Comparison of ENCODE assay signal across 8 cellular contexts in genomic region chr19:2455481-2456300, GRCh38. TPM values are rescaled to one million over a fixed set of nuclear protein-coding genes. Genes with fewer than 3 reads are reported as not detected.
DNase-seq lines count a peak whose midpoint lies in the region; ATAC-seq and TF ChIP-seq lines count a peak whose summit lies in the region.

No MANE protein-coding gene starts in this region.

- H3K4me3 ChIP-seq in BE2C (ENCODE audit: low read depth, low read length) (peak overlapping the region; percentile 91), neutrophil (ENCODE audit: low read depth in 1 of 2, low read length in 1 of 2) (peak overlapping the region; percentile 72 to 79)

- ATAC-seq in GM19351 (IDR thresholded peaks at IDR 0.05; ENCODE audit: unreplicated experiment) (peak; percentile 30), esophagus mucosa (peak; percentile 38), HG02938 (IDR thresholded peaks at IDR 0.05; ENCODE audit: unreplicated experiment) (no peak), HG02870 (IDR thresholded peaks at IDR 0.05; ENCODE audit: unreplicated experiment) (no peak)

- H3K36me3 ChIP-seq in BE2C: peaks cover 17% of the 10 kb centered on the region
- H3K36me3 ChIP-seq in neutrophil: peaks cover 14% of the 10 kb centered on the region

- H3K27me3 ChIP-seq in BE2C: no peaks in the 10 kb centered on the region
- H3K27me3 ChIP-seq in neutrophil: no peaks in the 10 kb centered on the region

- peak; percentile 44 for DNase-seq in BE2C
- peak; percentile 69 for DNase-seq in HuH-7.5 (ENCODE audit: low spot score)
- DNase-seq in activated CD8-positive, alpha-beta memory T cell treated with anti-CD3 and anti-CD28 coated beads, Interleukin-2, amount 50 U/mL, for 48 hours: peak; percentile 82

- H3K27ac ChIP-seq in neutrophil: no peak overlapping the region

- no peaks in the 10 kb centered on the region; the same call in 1 of the 2 replicates for H3K4me1 ChIP-seq in BE2C
- H3K4me1 ChIP-seq in neutrophil (ENCODE audit: control insufficient read depth in 1 of 2, insufficient read depth in 1 of 2, low read depth in 1 of 2, low read length in 1 of 2): peaks cover 28 to 30% of the 10 kb centered on the region in 2 experiments

- H3K9me3 ChIP-seq in BE2C (no peaks in the 10 kb centered on the region), neutrophil (no peaks in the 10 kb centered on the region)

- no peak for TF ChIP-seq CTCF in BE2C (IDR thresholded peaks at IDR 0.05; ENCODE audit: low read depth, low read length)
- no peak for TF ChIP-seq CTCF in neutrophil (IDR thresholded peaks at IDR 0.05)

RNA-seq across cellular contexts. Expression of gene LMNB2, which starts 1.1 kb away (rescaled TPM):
- 111 TPM for polyA plus RNA-seq in BE2C (2012; ENCODE audit: insufficient read depth, insufficient read length, low read depth)
- total RNA-seq in esophagus mucosa: 50.4 TPM

RNA-seq across cellular contexts. Expression of gene GADD45B, which starts 20.2 kb away (rescaled TPM):
- 18.1 TPM for polyA plus RNA-seq in BE2C (2012; ENCODE audit: insufficient read depth, insufficient read length, low read depth)
- total RNA-seq in esophagus mucosa: 26.3 TPM

RNA-seq across cellular contexts. Expression of gene TIMM13, which starts 28.3 kb away (rescaled TPM):
- 1,450 TPM for polyA plus RNA-seq in BE2C (2012; ENCODE audit: insufficient read depth, insufficient read length, low read depth)
- 106 TPM for total RNA-seq in esophagus mucosa

Comparison
In these comparisons a context has a peak if more than half of its experiments do, and no peak if none do; other contexts are left out.
1. ATAC-seq: peak in GM19351 (single experiment) and esophagus mucosa (single experiment); none in HG02938 (single experiment) and HG02870 (single experiment).
2. Peak in every context shown above with its lines, with median percentiles within 50 percentile points of each other: DNase-seq.